In genomic region chr5:4855889-4856288, GRCh38 we compare ENCODE assay signal across 23 cellular contexts.
"Had no signal": no experiment of that assay in that cellular context is flagged by ENCODE, and none has a peak within 500 bp of the region (broad histone marks: within the 10 kb centered on the region; RNA-seq: fewer than 3 reads in every experiment).

No MANE protein-coding gene starts in this region.

- H3K9me3 ChIP-seq: gastrocnemius medialis, mucosa of descending colon, sigmoid colon, thyroid gland, vagina had no signal

- H3K27me3 ChIP-seq: gastrocnemius medialis, hepatocyte, left lung, neural progenitor cell, sigmoid colon, thyroid gland, vagina had no signal

- H3K9ac ChIP-seq: neural progenitor cell, parathyroid adenoma had no signal

- H3K27ac ChIP-seq: dorsolateral prefrontal cortex, gastrocnemius medialis, hepatocyte, left lung, neural progenitor cell, parathyroid adenoma, sigmoid colon, stomach, thyroid gland, vagina had no signal

- H3K36me3 ChIP-seq: gastrocnemius medialis, left lung, neural progenitor cell, sigmoid colon, stomach, thyroid gland, vagina had no signal

- H3K4me2 ChIP-seq: hepatocyte, neural progenitor cell had no signal

- H3K4me3 ChIP-seq: dorsolateral prefrontal cortex, gastrocnemius medialis, hepatocyte, left lung, mucosa of descending colon, neural progenitor cell, sigmoid colon, stomach, thyroid gland, vagina had no signal

- H3K4me1 ChIP-seq: gastrocnemius medialis, left lung, neural progenitor cell, parathyroid adenoma, stomach, thyroid gland, vagina had no signal

- H3K79me2 ChIP-seq: hepatocyte, parathyroid adenoma had no signal

- DNase-seq: dorsolateral prefrontal cortex; effector CD4-positive, alpha-beta T cell; foreskin fibroblast; gastrocnemius medialis; head of caudate nucleus; kidney; left lung; mesenchymal stem cell; mucosa of descending colon; naive B cell; right cardiac atrium; stimulated activated CD4-positive, alpha-beta T cell treated with anti-CD3 and anti-CD28 coated beads, Interleukin-2, amount 100 ng/mL, for 24 hours; stimulated activated CD4-positive, alpha-beta T cell treated with anti-CD3 and anti-CD28 coated beads, Interleukin-4, amount 100 ng/mL, for 24 hours; stimulated activated naive CD4-positive, alpha-beta T cell treated with Interleukin-2 at 50 U/mL for 16 hours; stomach; thyroid gland; trophoblast cell had no signal

- H2AFZ ChIP-seq: hepatocyte, parathyroid adenoma had no signal

- ATAC-seq: gastrocnemius medialis; left lung; mucosa of descending colon; right cardiac atrium; stimulated activated effector memory CD8-positive, alpha-beta T cell treated with anti-CD3 and anti-CD28 coated beads, Interleukin-12 subunit alpha, Interleukin-12 subunit beta, amount 100 ng/mL, for 72 hours had no signal
